Comparison of ENCODE assay signal across 19 cellular contexts in the genomic region with DNA sequence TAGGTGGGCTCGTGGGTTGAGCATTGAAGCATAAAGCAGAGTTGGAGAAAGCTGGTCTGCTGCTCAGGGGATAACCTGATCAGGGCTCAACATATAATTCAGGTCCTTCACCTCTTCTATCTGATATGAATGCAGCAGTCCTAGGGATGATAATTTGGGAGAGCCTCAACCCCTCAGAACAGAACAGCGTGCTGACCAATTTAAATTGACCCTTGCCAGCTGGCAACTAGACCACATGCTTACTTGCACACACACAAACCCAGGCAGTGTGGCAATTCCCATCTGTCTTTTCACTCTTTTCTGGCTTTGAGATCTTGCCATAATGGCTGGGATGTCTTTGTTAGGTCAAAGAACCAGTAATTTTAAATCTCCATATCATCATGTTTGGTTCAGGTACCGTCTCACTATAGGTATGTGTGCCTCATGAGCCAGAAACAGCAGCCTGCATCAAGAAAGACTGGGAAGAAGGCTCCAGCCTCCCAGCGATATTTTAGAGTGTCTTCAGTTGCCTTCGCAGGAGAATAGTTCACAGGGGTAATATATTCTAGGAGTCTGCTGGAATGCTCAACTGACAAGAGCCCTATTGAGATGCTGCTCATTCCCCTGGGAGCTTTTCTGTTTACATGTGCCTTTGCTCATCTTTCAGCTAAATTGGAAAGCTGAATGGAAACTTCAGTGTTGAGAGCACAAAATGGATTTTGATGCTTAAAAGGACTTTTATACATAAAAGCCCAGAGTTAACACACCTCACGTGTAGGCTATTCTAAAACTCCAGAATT.
A peak's percentile ranks its signal among the peaks of the same experiment; 100 is the strongest.
DNase-seq lines count a peak whose midpoint lies in the region; TF ChIP-seq lines count a peak whose summit lies in the region.
"Had no signal": no experiment of that assay in that cellular context is flagged by ENCODE, and none has a peak within 500 bp of the region (broad histone marks: within the 10 kb centered on the region; RNA-seq: fewer than 3 reads in every experiment).

No MANE protein-coding gene starts in this region.

- H3K27me3 ChIP-seq in Karpas-422 (ENCODE audit: low read length) = no peaks in the 10 kb centered on the region

- no peak overlapping the region for H3K9ac ChIP-seq in Karpas-422 (ENCODE audit: low read length)

- peak overlapping the region; percentile 20 for H3K27ac Mint-ChIP-seq in neural crest cell (ENCODE audit: unreplicated experiment)
- no peak overlapping the region for H3K27ac Mint-ChIP-seq in activated naive CD4-positive, alpha-beta T cell treated with anti-CD3 and anti-CD28 coated beads for 36 hours
- H3K27ac Mint-ChIP-seq: CD14-positive monocyte, H9 had no signal

- CTCF ChIA-PET in activated naive CD4-positive, alpha-beta T cell treated with anti-CD3 and anti-CD28 coated beads for 36 hours (lab: Charles Lee) = interaction anchor here (0.6 kb wide), 1 partner anchor 1397 kb away, joined by 3 read pairs; no protein-coding TSS in a partner anchor

- no peak overlapping the region for H2AFZ ChIP-seq in Karpas-422 (ENCODE audit: low read length)

- TF ChIP-seq CTCF in neural crest cell (conservative IDR thresholded peaks at IDR 0.05) = no peak

- DNase-seq in DMS 273 (lab: John Stamatoyannopoulos, UW; ENCODE audit: unreplicated experiment) (peak; percentile 18), DMS 273 treated with DMSO at 0.1 percent for 48 hours (lab: John Stamatoyannopoulos, UW) (no peak), NCI-H69 (lab: John Stamatoyannopoulos, UW) (peak; percentile 53), foreskin melanocyte (peak; percentile 43), neural crest cell (ENCODE audit: low read depth, low spot score) (no peak), Karpas-422 (no peak)
- no peak for DNase-seq in activated CD4-positive, alpha-beta T cell treated with anti-CD3 and anti-CD28 coated beads, Interleukin-2, amount 50 U/mL, for 48 hours
- no peak for DNase-seq in activated naive CD4-positive, alpha-beta T cell treated with anti-CD3 and anti-CD28 coated beads for 36 hours
- DNase-seq: COR-L47, GF-D8, H9, MM.1S, NCI-H1092, NCI-H1436 treated with DMSO at 0.1 percent for 48 hours, NCI-H2227 treated with DMSO at 0.1 percent for 48 hours, NCI-H510A treated with DMSO at 0.1 percent for 48 hours had no signal

- H3K27ac ChIP-seq in Karpas-422 (ENCODE audit: low read length) = no peak overlapping the region
- H3K27ac ChIP-seq: 22Rv1, SK-N-MC had no signal

- no peaks in the 10 kb centered on the region for H3K36me3 Mint-ChIP-seq in neural crest cell (ENCODE audit: low read depth)
- H3K36me3 Mint-ChIP-seq in activated naive CD4-positive, alpha-beta T cell treated with anti-CD3 and anti-CD28 coated beads for 36 hours (ENCODE audit: low read depth) = no peaks in the 10 kb centered on the region
- H3K36me3 Mint-ChIP-seq: CD14-positive monocyte had no signal

- H3K9me2 ChIP-seq in Karpas-422 (replicated peaks; ENCODE audit: insufficient read depth, low read length) = no peaks in the 10 kb centered on the region

- peaks cover 14% of the 10 kb centered on the region for H3K4me1 Mint-ChIP-seq in neural crest cell
- H3K4me1 Mint-ChIP-seq in activated naive CD4-positive, alpha-beta T cell treated with anti-CD3 and anti-CD28 coated beads for 36 hours (ENCODE audit: low read depth) = no peaks in the 10 kb centered on the region
- H3K4me1 Mint-ChIP-seq: CD14-positive monocyte had no signal

- no peak overlapping the region for H3K4me3 ChIP-seq in Karpas-422 (ENCODE audit: low read length)
- H3K4me3 ChIP-seq: SK-N-MC had no signal

- H3K27me3 Mint-ChIP-seq in neural crest cell (ENCODE audit: low read depth) = no peaks in the 10 kb centered on the region
- no peaks in the 10 kb centered on the region for H3K27me3 Mint-ChIP-seq in activated naive CD4-positive, alpha-beta T cell treated with anti-CD3 and anti-CD28 coated beads for 36 hours (ENCODE audit: low read depth)

- no peak overlapping the region for H3K4me2 ChIP-seq in Karpas-422 (ENCODE audit: low read depth, low read length, poor library complexity, severe bottlenecking)

- H3K36me3 ChIP-seq in Karpas-422 (ENCODE audit: insufficient read depth, low read length) = no peaks in the 10 kb centered on the region

- H3K4me3 Mint-ChIP-seq in neural crest cell = no peak overlapping the region
- H3K4me3 Mint-ChIP-seq in activated naive CD4-positive, alpha-beta T cell treated with anti-CD3 and anti-CD28 coated beads for 36 hours = no peak overlapping the region
- H3K4me3 Mint-ChIP-seq: CD14-positive monocyte, H9 had no signal

- H3K9me3 Mint-ChIP-seq in neural crest cell = peaks cover 3% of the 10 kb centered on the region
- no peaks in the 10 kb centered on the region for H3K9me3 Mint-ChIP-seq in activated naive CD4-positive, alpha-beta T cell treated with anti-CD3 and anti-CD28 coated beads for 36 hours
- H3K9me3 Mint-ChIP-seq: H9 had no signal

- intact Hi-C loops in activated naive CD4-positive, alpha-beta T cell treated with anti-CD3 and anti-CD28 coated beads for 36 hours (cut with micrococcal nuclease) = no loop called here

- peaks cover 10% of the 10 kb centered on the region; the same call in 1 of the 2 replicates for H3K9me3 ChIP-seq in Karpas-422 (ENCODE audit: low read length)

- H3K79me2 ChIP-seq in Karpas-422 (ENCODE audit: low read length) = no peaks in the 10 kb centered on the region

- H3K4me1 ChIP-seq in Karpas-422 (ENCODE audit: low read length) = no peaks in the 10 kb centered on the region

- no peaks in the 10 kb centered on the region for H4K20me1 ChIP-seq in Karpas-422 (ENCODE audit: insufficient read depth, low read depth, low read length)

Comparison
In these comparisons a context has a peak if more than half of its experiments do, and no peak if none do; other contexts are left out.
1. DNase-seq: peak in DMS 273 (single experiment), NCI-H69 (single experiment) and foreskin melanocyte (single experiment); none in DMS 273 treated with DMSO at 0.1 percent for 48 hours (single experiment), neural crest cell (single experiment), activated CD4-positive, alpha-beta T cell treated with anti-CD3 and anti-CD28 coated beads, Interleukin-2, amount 50 U/mL, for 48 hours (0 of 2), activated naive CD4-positive, alpha-beta T cell treated with anti-CD3 and anti-CD28 coated beads for 36 hours (single experiment) and Karpas-422 (single experiment).